8 cellular contexts compared by ENCODE assay signal in the genomic region with DNA sequence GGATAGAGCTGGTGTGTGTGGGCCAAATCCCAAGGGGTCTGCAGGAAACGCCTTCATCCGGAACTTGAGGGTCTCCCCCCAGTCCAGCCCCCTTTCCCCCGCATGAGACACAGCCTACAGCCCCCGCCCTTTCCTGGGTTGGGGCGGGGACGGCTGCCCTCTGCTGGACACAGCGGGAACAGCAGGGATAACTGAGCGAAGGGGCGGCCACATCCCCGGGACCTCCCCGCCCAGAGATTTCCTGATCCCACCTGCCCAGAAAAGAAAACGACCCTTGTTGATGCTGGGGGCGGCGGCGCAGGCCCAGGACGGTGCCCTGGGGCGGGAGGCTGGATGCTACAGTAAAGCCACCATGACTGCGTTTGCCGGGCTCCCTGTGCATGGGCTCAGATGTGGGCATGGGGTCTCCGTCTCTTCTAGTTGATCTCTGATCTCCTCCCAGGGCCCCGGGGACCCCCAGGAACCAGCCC. TPM values are rescaled to one million over a fixed set of nuclear protein-coding genes. Genes with fewer than 3 reads are reported as not detected.
DNase-seq lines count a peak whose midpoint lies in the region; ATAC-seq and TF ChIP-seq lines count a peak whose summit lies in the region.

No MANE protein-coding gene starts in this region.

- no peaks in the 10 kb centered on the region for H3K4me1 Mint-ChIP-seq in activated T-cell treated with anti-CD3 and anti-CD28 coated beads, Interleukin-2, amount 50 U/mL, for 72 hours (ENCODE audit: low read depth)

- H3K9ac ChIP-seq in smooth muscle cell (ENCODE audit: low read depth): no peak overlapping the region

- H3K27me3 Mint-ChIP-seq in activated T-cell treated with anti-CD3 and anti-CD28 coated beads, Interleukin-2, amount 50 U/mL, for 72 hours (ENCODE audit: low read depth): peaks cover 79% of the 10 kb centered on the region

- no peak overlapping the region for H3K4me3 Mint-ChIP-seq in activated T-cell treated with anti-CD3 and anti-CD28 coated beads, Interleukin-2, amount 50 U/mL, for 72 hours

- DNase-seq in EH (ENCODE audit: low read depth) (peak; percentile 34), NCI-H774 (lab: John Stamatoyannopoulos, UW) (peak; percentile 5), germinal center (ENCODE audit: low spot score) (peak; percentile 90), smooth muscle cell (lab: John Stamatoyannopoulos, UW; ENCODE audit: unreplicated experiment) (peak; percentile 16), NCI-H2171 treated with DMSO at 0.1 percent for 48 hours (lab: John Stamatoyannopoulos, UW) (no peak), NCI-H2081 treated with DMSO at 0.1 percent for 48 hours (lab: John Stamatoyannopoulos, UW) (no peak), H4 (ENCODE audit: low spot score) (no peak)
- peak; percentile 56 to 70 for DNase-seq in activated T-cell treated with anti-CD3 and anti-CD28 coated beads, Interleukin-2, amount 50 U/mL, for 72 hours

- TF ChIP-seq CTCF in smooth muscle cell (IDR thresholded peaks at IDR 0.05; ENCODE audit: borderline replicate concordance, insufficient read depth, poor library complexity, severe bottlenecking): peak; percentile 92

- H3K36me3 Mint-ChIP-seq in activated T-cell treated with anti-CD3 and anti-CD28 coated beads, Interleukin-2, amount 50 U/mL, for 72 hours (ENCODE audit: insufficient read depth in 2 of 2): peaks cover 8 to 10% of the 10 kb centered on the region in 2 donors

- no peak overlapping the region for H3K4me3 ChIP-seq in smooth muscle cell

- H3K9me3 Mint-ChIP-seq in activated T-cell treated with anti-CD3 and anti-CD28 coated beads, Interleukin-2, amount 50 U/mL, for 72 hours: peaks cover 7 to 11% of the 10 kb centered on the region in 2 donors

- peak; percentile 49 to 67 for ATAC-seq in activated T-cell treated with anti-CD3 and anti-CD28 coated beads, Interleukin-2, amount 50 U/mL, for 72 hours (replicated peaks in 1 of 2)

- no peaks in the 10 kb centered on the region for H3K79me2 ChIP-seq in smooth muscle cell (ENCODE audit: low read depth)

- H3K27ac ChIP-seq in smooth muscle cell (ENCODE audit: low read depth): no peak overlapping the region

- peaks cover 75% of the 10 kb centered on the region for H3K27me3 ChIP-seq in smooth muscle cell (ENCODE audit: low read depth)

- no peak overlapping the region for H3K27ac Mint-ChIP-seq in activated T-cell treated with anti-CD3 and anti-CD28 coated beads, Interleukin-2, amount 50 U/mL, for 72 hours

- no peaks in the 10 kb centered on the region for H3K36me3 ChIP-seq in smooth muscle cell (ENCODE audit: low read depth)

- H3K9me3 ChIP-seq in smooth muscle cell (replicated peaks; ENCODE audit: low read depth): no peaks in the 10 kb centered on the region

- H2AFZ ChIP-seq in smooth muscle cell (ENCODE audit: low read depth): no peak overlapping the region

- 18% methylated on average over 12 of the region's 21 CpGs for WGBS in smooth muscle cell (ENCODE audit: low lambda C conversion rate)

- no peak overlapping the region for H3K4me2 ChIP-seq in smooth muscle cell

- no peaks in the 10 kb centered on the region for H3F3A ChIP-seq in smooth muscle cell (ENCODE audit: low read depth)

- no peaks in the 10 kb centered on the region for H3K4me1 ChIP-seq in smooth muscle cell (ENCODE audit: low read depth)

- H4K20me1 ChIP-seq in smooth muscle cell (ENCODE audit: low read depth): no peaks in the 10 kb centered on the region

RNA-seq across cellular contexts. Expression of gene ONECUT3, which starts 14.2 kb away (rescaled TPM):
- total RNA-seq in activated T-cell treated with anti-CD3 and anti-CD28 coated beads, Interleukin-2, amount 50 U/mL, for 72 hours: not detected
- total RNA-seq in smooth muscle cell: not detected in 2 replicates
- polyA plus RNA-seq in smooth muscle cell: not detected in 2 replicates
- total RNA-seq in H4 (2014; rRNA removed; shearing (Covaris generic)): not detected in 2 replicates

RNA-seq across cellular contexts. Expression of gene ATP8B3, which starts 44.6 kb away (rescaled TPM):
- total RNA-seq in activated T-cell treated with anti-CD3 and anti-CD28 coated beads, Interleukin-2, amount 50 U/mL, for 72 hours: 10 to 100 TPM; 12.1 to 12.8 TPM
- 2.0 and 2.8 TPM in 2 replicates for total RNA-seq in smooth muscle cell
- 3.8 and 3.9 TPM in 2 replicates for polyA plus RNA-seq in smooth muscle cell
- 3.6 and 7.8 TPM in 2 replicates for total RNA-seq in H4 (2014; rRNA removed; shearing (Covaris generic))

Comparison
In these comparisons a context has a peak if more than half of its experiments do, and no peak if none do; other contexts are left out.
1. DNase-seq: peak in EH (single experiment), NCI-H774 (single experiment), activated T-cell treated with anti-CD3 and anti-CD28 coated beads, Interleukin-2, amount 50 U/mL, for 72 hours (2 of 2), germinal center (single experiment) and smooth muscle cell (single experiment); none in NCI-H2171 treated with DMSO at 0.1 percent for 48 hours (single experiment), NCI-H2081 treated with DMSO at 0.1 percent for 48 hours (single experiment) and H4 (single experiment).